ENCODE assay signal across 8 cellular contexts in genomic region chr15:51775967-51776816, GRCh38. TPM values are rescaled to one million over a fixed set of nuclear protein-coding genes. Genes with fewer than 3 reads are reported as not detected.
DNase-seq lines count a peak whose midpoint lies in the region; ATAC-seq and TF ChIP-seq lines count a peak whose summit lies in the region.

No MANE protein-coding gene starts in this region.

- no peak overlapping the region for H3K4me3 Mint-ChIP-seq in Calu3 (ENCODE audit: low read depth, unreplicated experiment)
- no peak overlapping the region for H3K4me3 Mint-ChIP-seq in activated CD4-positive, alpha-beta memory T cell treated with anti-CD3 and anti-CD28 coated beads for 36 hours
- no peak overlapping the region for H3K4me3 Mint-ChIP-seq in nephron

- intact Hi-C loops in Calu3 (cut with micrococcal nuclease; ENCODE audit: unreplicated experiment) (loop anchor here (1.0 kb wide), 1 partner anchor 126 kb away; no protein-coding TSS in a partner anchor), vagina (cut with DNase I) (loop anchor here (2.0 kb wide), 1 partner anchor 125 kb away; no protein-coding TSS in a partner anchor)
- intact Hi-C loops in activated CD4-positive, alpha-beta memory T cell treated with anti-CD3 and anti-CD28 coated beads for 36 hours (cut with micrococcal nuclease) = loop anchor here (1.0 to 2.0 kb wide), 4 partner anchors 39 to 239 kb away; partner anchors contain the start of gene LYSMD2

- POLR2A ChIA-PET in activated CD4-positive, alpha-beta memory T cell treated with anti-CD3 and anti-CD28 coated beads for 36 hours (lab: Charles Lee) = interaction anchor here (0.7 to 1.2 kb wide), 2 partner anchors 70 to 126 kb away, joined by 3 to 4 read pairs; no protein-coding TSS in a partner anchor

- H3K27ac ChIP-seq in vagina = no peak overlapping the region

- no peaks in the 10 kb centered on the region for H3K9me3 ChIP-seq in vagina

- DNase-seq in Calu3 (peak; percentile 67), NCI-H446 (lab: John Stamatoyannopoulos, UW) (peak; percentile 21 to 46), vagina (ENCODE audit: extremely low spot score in 2 of 2) (no peak), NCI-H187 (lab: John Stamatoyannopoulos, UW) (no peak)
- DNase-seq in activated CD4-positive, alpha-beta memory T cell treated with anti-CD3 and anti-CD28 coated beads for 36 hours = peak; percentile 58

- TF ChIP-seq CTCF in Calu3 (IDR thresholded peaks at IDR 0.05; ENCODE audit: unreplicated experiment) = peak; percentile 75
- TF ChIP-seq CTCF in nephron (IDR thresholded peaks at IDR 0.05; ENCODE audit: unreplicated experiment in 3 of 3) = peak; percentile 75 to 77 (median 75)
- peak; percentile 58 to 81 (median 73) for TF ChIP-seq CTCF in vagina (IDR thresholded peaks at IDR 0.05)

- H3K36me3 ChIP-seq in vagina = peaks cover 0 to 23% of the 10 kb centered on the region in 2 donors

- no peaks in the 10 kb centered on the region for H3K27me3 ChIP-seq in vagina

- CTCF ChIA-PET in Calu3 (lab: Charles Lee) = interaction anchor here (0.6 to 2.3 kb wide), 12 partner anchors 11 to 239 kb away, joined by 3 to 83 read pairs (median 6); partner anchors contain the start of gene LYSMD2
- CTCF ChIA-PET in activated CD4-positive, alpha-beta memory T cell treated with anti-CD3 and anti-CD28 coated beads for 36 hours (lab: Charles Lee) = interaction anchor here (0.6 to 9.9 kb wide), 60 partner anchors 8 to 613 kb away, joined by 3 to 406 read pairs (median 4); partner anchors contain the start of genes DMXL2, LYSMD2 and SCG3

- no peaks in the 10 kb centered on the region for H3K4me1 Mint-ChIP-seq in Calu3 (ENCODE audit: low read depth, unreplicated experiment)
- H3K4me1 Mint-ChIP-seq in activated CD4-positive, alpha-beta memory T cell treated with anti-CD3 and anti-CD28 coated beads for 36 hours (ENCODE audit: low read depth) = peaks cover 7% of the 10 kb centered on the region
- H3K4me1 Mint-ChIP-seq in nephron = no peaks in the 10 kb centered on the region

- peaks cover 10% of the 10 kb centered on the region for H3K4me1 ChIP-seq in vagina

- H3K27me3 Mint-ChIP-seq in Calu3 (ENCODE audit: unreplicated experiment) (peaks cover 23% of the 10 kb centered on the region), nephron (ENCODE audit: low read depth) (no peaks in the 10 kb centered on the region)
- H3K27me3 Mint-ChIP-seq in activated CD4-positive, alpha-beta memory T cell treated with anti-CD3 and anti-CD28 coated beads for 36 hours = no peaks in the 10 kb centered on the region

- BruUV-seq in Calu3 (replicated peaks; lab: Mats Ljungman, UMichigan) = no TSS peak

- H3K27ac Mint-ChIP-seq in Calu3 (ENCODE audit: unreplicated experiment) (no peak overlapping the region), nephron (no peak overlapping the region)
- no peak overlapping the region for H3K27ac Mint-ChIP-seq in activated CD4-positive, alpha-beta memory T cell treated with anti-CD3 and anti-CD28 coated beads for 36 hours

- TF ChIP-seq POLR2A in vagina (IDR thresholded peaks at IDR 0.05) = no peak

- H3K9me3 Mint-ChIP-seq in Calu3 (ENCODE audit: low read depth, unreplicated experiment) (no peaks in the 10 kb centered on the region), nephron (no peaks in the 10 kb centered on the region)
- H3K9me3 Mint-ChIP-seq in activated CD4-positive, alpha-beta memory T cell treated with anti-CD3 and anti-CD28 coated beads for 36 hours = no peaks in the 10 kb centered on the region

- no peak overlapping the region for H3K4me3 ChIP-seq in vagina

- no peaks in the 10 kb centered on the region for H3K36me3 Mint-ChIP-seq in Calu3 (ENCODE audit: insufficient read depth, unreplicated experiment)
- H3K36me3 Mint-ChIP-seq in activated CD4-positive, alpha-beta memory T cell treated with anti-CD3 and anti-CD28 coated beads for 36 hours = peaks cover 4% of the 10 kb centered on the region
- no peaks in the 10 kb centered on the region for H3K36me3 Mint-ChIP-seq in nephron (ENCODE audit: low read depth)

- ATAC-seq in GM21423 (IDR thresholded peaks at IDR 0.05; ENCODE audit: unreplicated experiment) (peak; percentile 53), esophagus mucosa (peak; percentile 73)

RNA-seq across cellular contexts. Expression of gene TMOD2, which starts 24.8 kb away (rescaled TPM):
- 0.64 and 1.0 TPM in 2 replicates for total RNA-seq in Calu3 (2022)
- total RNA-seq in activated CD4-positive, alpha-beta memory T cell treated with anti-CD3 and anti-CD28 coated beads for 36 hours = 1 to 10 TPM; 6.7 to 7.9 TPM
- total RNA-seq in esophagus mucosa = 4.1 TPM
- total RNA-seq in vagina = 18.4 TPM

RNA-seq across cellular contexts. Expression of gene LYSMD2, which starts 38.7 kb away (rescaled TPM):
- total RNA-seq in Calu3 (2022) (14.3 TPM in 2 replicates), esophagus mucosa (6.1 TPM), vagina (16.9 TPM)
- 10 to 100 TPM; 18.1 to 18.6 TPM for total RNA-seq in activated CD4-positive, alpha-beta memory T cell treated with anti-CD3 and anti-CD28 coated beads for 36 hours

RNA-seq across cellular contexts. Expression of gene TMOD3, which starts 53.3 kb away (rescaled TPM):
- 53.6 and 60.1 TPM in 2 replicates for total RNA-seq in Calu3 (2022)
- 10 to 100 TPM; 56.9 to 61.6 TPM for total RNA-seq in activated CD4-positive, alpha-beta memory T cell treated with anti-CD3 and anti-CD28 coated beads for 36 hours
- 83.5 TPM for total RNA-seq in esophagus mucosa
- total RNA-seq in vagina = 28.5 TPM

Comparison
In these comparisons a context has a peak if more than half of its experiments do, and no peak if none do; other contexts are left out.
1. DNase-seq: peak in Calu3 (single experiment), NCI-H446 (2 of 2) and activated CD4-positive, alpha-beta memory T cell treated with anti-CD3 and anti-CD28 coated beads for 36 hours (single experiment); none in vagina (0 of 2) and NCI-H187 (0 of 2).
2. Peak in every context shown above with its lines, with median percentiles within 50 percentile points of each other: CTCF ChIP-seq.